Comparison of ENCODE assay signal across 1 cellular context in genomic region chr6:133952815-133953633, GRCh38.
TF ChIP-seq lines count a peak whose summit lies in the region.

Gene TBPL1 (plus strand): TSS chr6:133953224. CDS start chr6:133980126, 26,902 bp downstream.

TF ChIP-seq in K562, 482 proteins besides CTCF, POLR2A, EP300 and RAD21 (continued from another document and continues in another):
- TF ChIP-seq E2F8 (IDR thresholded peaks at IDR 0.05; ENCODE audit: low read depth, partially characterized antibody) (peak; percentile 84), OTX1 (CRISPR knock-in tag; IDR thresholded peaks at IDR 0.05) (no peak), SMAD4 (CRISPR knock-in tag; conservative IDR thresholded peaks at IDR 0.05) (peak; percentile 96), TAF7 (tag; IDR thresholded peaks at IDR 0.05) (peak; percentile 37; the same call in 1 of the 2 replicates), THRAP3 (IDR thresholded peaks at IDR 0.05; ENCODE audit: borderline replicate concordance) (no peak), TEAD4 (IDR thresholded peaks at IDR 0.05; ENCODE audit: low read length) (peak; percentile 29; the same call in 1 of the 2 replicates), TEAD4 (CRISPR knock-in tag; IDR thresholded peaks at IDR 0.05; ENCODE audit: borderline replicate concordance) (no peak), ZNF134 (CRISPR knock-in tag; conservative IDR thresholded peaks at IDR 0.05) (no peak), SAFB2 (IDR thresholded peaks at IDR 0.05; ENCODE audit: borderline replicate concordance, low read depth, low read length, severe bottlenecking) (no peak), ZNF277 (CRISPR knock-in tag; IDR thresholded peaks at IDR 0.05; ENCODE audit: borderline replicate concordance) (no peak), SMAD1 (IDR thresholded peaks at IDR 0.05; ENCODE audit: low read depth, low read length, partially characterized antibody) (peak; percentile 75), ELF2 (CRISPR knock-in tag; IDR thresholded peaks at IDR 0.05) (peak; percentile 88), ZBTB33 (CRISPR knock-in tag; IDR thresholded peaks at IDR 0.05) (0 out of 2 replicates have a peak, but pooled peaks have one; percentile 9), NFIC (IDR thresholded peaks at IDR 0.05) (peak; percentile 32), SUPT5H (IDR thresholded peaks at IDR 0.05) (peak; percentile 84), CUX1 (CRISPR knock-in tag; IDR thresholded peaks at IDR 0.05) (no peak), ZNF140 (CRISPR knock-in tag; IDR thresholded peaks at IDR 0.05) (no peak), EP400 (IDR thresholded peaks at IDR 0.05) (peak; percentile 77), SMAD3 (CRISPR knock-in tag; conservative IDR thresholded peaks at IDR 0.05) (no peak), DIDO1 (tag; IDR thresholded peaks at IDR 0.05; ENCODE audit: low read depth) (peak; percentile 89), ZNF282 (CRISPR knock-in tag; IDR thresholded peaks at IDR 0.05) (no peak), YBX1 (IDR thresholded peaks at IDR 0.05) (no peak), RBBP5 (IDR thresholded peaks at IDR 0.05; ENCODE audit: borderline replicate concordance, insufficient read depth, low read length, poor library complexity, severe bottlenecking) (peak; percentile 97), ATF7 (IDR thresholded peaks at IDR 0.05) (no peak; the same call in none of the 2 replicates), YY1 (IDR thresholded peaks at IDR 0.05; ENCODE audit: borderline replicate concordance in 1 of 3, control insufficient read depth in 1 of 3, extremely low read depth in 1 of 3, insufficient read depth in 3 of 3, insufficient read length in 1 of 3, insufficient replicate concordance in 2 of 3, low read depth in 1 of 3, low read length in 2 of 3) (peak in 2 of 3 experiments; percentile 59 to 63), SNIP1 (IDR thresholded peaks at IDR 0.05; ENCODE audit: low read depth) (peak; percentile 99), REST (CRISPR knock-in tag; IDR thresholded peaks at IDR 0.05; ENCODE audit: low read depth) (no peak), ESRRA (IDR thresholded peaks at IDR 0.05; ENCODE audit: borderline replicate concordance, low read depth) (peak; percentile 30), RBM25 (IDR thresholded peaks at IDR 0.05; ENCODE audit: low read depth, low read length, severe bottlenecking) (no peak)
- TF ChIP-seq, protein P1, sequence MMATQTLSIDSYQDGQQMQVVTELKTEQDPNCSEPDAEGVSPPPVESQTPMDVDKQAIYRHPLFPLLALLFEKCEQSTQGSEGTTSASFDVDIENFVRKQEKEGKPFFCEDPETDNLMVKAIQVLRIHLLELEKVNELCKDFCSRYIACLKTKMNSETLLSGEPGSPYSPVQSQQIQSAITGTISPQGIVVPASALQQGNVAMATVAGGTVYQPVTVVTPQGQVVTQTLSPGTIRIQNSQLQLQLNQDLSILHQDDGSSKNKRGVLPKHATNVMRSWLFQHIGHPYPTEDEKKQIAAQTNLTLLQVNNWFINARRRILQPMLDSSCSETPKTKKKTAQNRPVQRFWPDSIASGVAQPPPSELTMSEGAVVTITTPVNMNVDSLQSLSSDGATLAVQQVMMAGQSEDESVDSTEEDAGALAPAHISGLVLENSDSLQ (IDR thresholded peaks at IDR 0.05), result peak; percentile 67
- TF ChIP-seq, protein P2, sequence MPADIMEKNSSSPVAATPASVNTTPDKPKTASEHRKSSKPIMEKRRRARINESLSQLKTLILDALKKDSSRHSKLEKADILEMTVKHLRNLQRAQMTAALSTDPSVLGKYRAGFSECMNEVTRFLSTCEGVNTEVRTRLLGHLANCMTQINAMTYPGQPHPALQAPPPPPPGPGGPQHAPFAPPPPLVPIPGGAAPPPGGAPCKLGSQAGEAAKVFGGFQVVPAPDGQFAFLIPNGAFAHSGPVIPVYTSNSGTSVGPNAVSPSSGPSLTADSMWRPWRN (IDR thresholded peaks at IDR 0.05; ENCODE audit: low read depth), result no peak
- TF ChIP-seq, protein P3, sequence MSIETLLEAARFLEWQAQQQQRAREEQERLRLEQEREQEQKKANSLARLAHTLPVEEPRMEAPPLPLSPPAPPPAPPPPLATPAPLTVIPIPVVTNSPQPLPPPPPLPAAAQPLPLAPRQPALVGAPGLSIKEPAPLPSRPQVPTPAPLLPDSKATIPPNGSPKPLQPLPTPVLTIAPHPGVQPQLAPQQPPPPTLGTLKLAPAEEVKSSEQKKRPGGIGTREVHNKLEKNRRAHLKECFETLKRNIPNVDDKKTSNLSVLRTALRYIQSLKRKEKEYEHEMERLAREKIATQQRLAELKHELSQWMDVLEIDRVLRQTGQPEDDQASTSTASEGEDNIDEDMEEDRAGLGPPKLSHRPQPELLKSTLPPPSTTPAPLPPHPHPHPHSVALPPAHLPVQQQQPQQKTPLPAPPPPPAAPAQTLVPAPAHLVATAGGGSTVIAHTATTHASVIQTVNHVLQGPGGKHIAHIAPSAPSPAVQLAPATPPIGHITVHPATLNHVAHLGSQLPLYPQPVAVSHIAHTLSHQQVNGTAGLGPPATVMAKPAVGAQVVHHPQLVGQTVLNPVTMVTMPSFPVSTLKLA (conservative IDR thresholded peaks at IDR 0.05), result peak; percentile 64 to 85; a peak in 3 of 4 replicates
- TF ChIP-seq, protein P4, sequence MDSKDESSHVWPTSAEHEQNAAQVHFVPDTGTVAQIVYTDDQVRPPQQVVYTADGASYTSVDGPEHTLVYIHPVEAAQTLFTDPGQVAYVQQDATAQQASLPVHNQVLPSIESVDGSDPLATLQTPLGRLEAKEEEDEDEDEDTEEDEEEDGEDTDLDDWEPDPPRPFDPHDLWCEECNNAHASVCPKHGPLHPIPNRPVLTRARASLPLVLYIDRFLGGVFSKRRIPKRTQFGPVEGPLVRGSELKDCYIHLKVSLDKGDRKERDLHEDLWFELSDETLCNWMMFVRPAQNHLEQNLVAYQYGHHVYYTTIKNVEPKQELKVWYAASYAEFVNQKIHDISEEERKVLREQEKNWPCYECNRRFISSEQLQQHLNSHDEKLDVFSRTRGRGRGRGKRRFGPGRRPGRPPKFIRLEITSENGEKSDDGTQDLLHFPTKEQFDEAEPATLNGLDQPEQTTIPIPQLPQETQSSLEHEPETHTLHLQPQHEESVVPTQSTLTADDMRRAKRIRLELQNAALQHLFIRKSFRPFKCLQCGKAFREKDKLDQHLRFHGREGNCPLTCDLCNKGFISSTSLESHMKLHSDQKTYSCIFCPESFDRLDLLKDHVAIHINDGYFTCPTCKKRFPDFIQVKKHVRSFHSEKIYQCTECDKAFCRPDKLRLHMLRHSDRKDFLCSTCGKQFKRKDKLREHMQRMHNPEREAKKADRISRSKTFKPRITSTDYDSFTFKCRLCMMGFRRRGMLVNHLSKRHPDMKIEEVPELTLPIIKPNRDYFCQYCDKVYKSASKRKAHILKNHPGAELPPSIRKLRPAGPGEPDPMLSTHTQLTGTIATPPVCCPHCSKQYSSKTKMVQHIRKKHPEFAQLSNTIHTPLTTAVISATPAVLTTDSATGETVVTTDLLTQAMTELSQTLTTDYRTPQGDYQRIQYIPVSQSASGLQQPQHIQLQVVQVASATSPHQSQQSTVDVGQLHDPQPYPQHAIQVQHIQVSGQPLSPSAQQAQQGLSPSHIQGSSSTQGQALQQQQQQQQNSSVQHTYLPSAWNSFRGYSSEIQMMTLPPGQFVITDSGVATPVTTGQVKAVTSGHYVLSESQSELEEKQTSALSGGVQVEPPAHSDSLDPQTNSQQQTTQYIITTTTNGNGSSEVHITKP (IDR thresholded peaks at IDR 0.05; ENCODE audit: partially characterized antibody), result peak; percentile 38
- TF ChIP-seq, protein P5, sequence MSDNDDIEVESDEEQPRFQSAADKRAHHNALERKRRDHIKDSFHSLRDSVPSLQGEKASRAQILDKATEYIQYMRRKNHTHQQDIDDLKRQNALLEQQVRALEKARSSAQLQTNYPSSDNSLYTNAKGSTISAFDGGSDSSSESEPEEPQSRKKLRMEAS (CRISPR knock-in tag; IDR thresholded peaks at IDR 0.05), result peak; percentile 42; the same call in 1 of the 2 replicates
